In the genomic region with DNA sequence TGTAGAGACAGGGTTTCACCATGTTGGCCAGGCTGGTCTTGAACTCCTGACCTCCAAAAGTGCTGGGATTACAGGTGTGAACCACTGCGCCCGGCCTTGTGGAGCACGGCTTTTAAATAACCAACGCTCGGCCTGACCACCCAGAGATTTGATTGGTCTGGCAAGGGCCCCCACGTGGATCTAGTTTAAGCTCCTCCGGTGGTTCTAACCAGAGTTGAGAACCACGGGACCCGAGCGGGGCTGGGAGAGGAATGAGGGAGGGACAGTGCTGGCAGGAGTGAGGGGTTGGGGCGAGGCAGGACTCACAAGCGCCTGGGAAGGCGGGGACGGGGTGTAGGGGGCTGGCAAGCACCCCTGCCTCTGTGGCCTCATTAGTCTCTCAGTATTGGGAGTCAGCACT, we compare ENCODE assay signal across 14 cellular contexts. TPM values are rescaled to one million over a fixed set of nuclear protein-coding genes. Genes with fewer than 3 reads are reported as not detected.
"Had no signal": no experiment of that assay in that cellular context is flagged by ENCODE, and none has a peak within 500 bp of the region (broad histone marks: within the 10 kb centered on the region; RNA-seq: fewer than 3 reads in every experiment).

No MANE protein-coding gene starts in this region.

- H3K27me3 ChIP-seq: colonic mucosa, neural progenitor cell, ovary, uterus had no signal

- H3K4me3 ChIP-seq: colonic mucosa, gastrocnemius medialis, heart right ventricle, left ventricle myocardium inferior, neural progenitor cell, ovary, uterus had no signal

- H3K4me1 ChIP-seq: colonic mucosa, gastrocnemius medialis, left ventricle myocardium inferior, neural progenitor cell, uterus had no signal

- H3K36me3 Mint-ChIP-seq: neural progenitor cell had no signal

- H3K27ac Mint-ChIP-seq: neural progenitor cell had no signal

- DNase-seq: activated CD4-positive, alpha-beta T cell treated with anti-CD3 and anti-CD28 coated beads, Interleukin-2, amount 50 U/mL, for 48 hours; activated gamma-delta T cell; colonic mucosa; gastrocnemius medialis; heart right ventricle; left ventricle myocardium inferior; mesenchymal stem cell; ovary; retina; stimulated activated CD4-positive, alpha-beta T cell treated with anti-CD3 and anti-CD28 coated beads, Interleukin-4, amount 100 ng/mL, for 4 hours; uterus had no signal

- H3K36me3 ChIP-seq: colonic mucosa, gastrocnemius medialis, neural progenitor cell, ovary, uterus had no signal

- H3K9me3 ChIP-seq: colonic mucosa, gastrocnemius medialis, ovary, uterus had no signal

- H3K4me3 Mint-ChIP-seq: neural progenitor cell had no signal

- ATAC-seq: activated CD4-positive, CD25-positive, alpha-beta regulatory T cell treated with anti-CD3 and anti-CD28 coated beads, Interleukin-2, amount 50 U/mL, for 24 hours; gastrocnemius medialis; heart right ventricle had no signal

- H3K27ac ChIP-seq: colonic mucosa, gastrocnemius medialis, heart right ventricle, left ventricle myocardium inferior, neural progenitor cell, ovary, uterus had no signal

RNA-seq across cellular contexts. Expression of gene NLRC3, which starts 3.0 kb away (rescaled TPM):
- polyA plus RNA-seq: keratinocyte had no signal
